Comparison of ENCODE assay signal across 16 cellular contexts in genomic region chr19:35518313-35518712, GRCh38. TPM values are rescaled to one million over a fixed set of nuclear protein-coding genes. Genes with fewer than 3 reads are reported as not detected.
A peak's percentile ranks its signal among the peaks of the same experiment; 100 is the strongest.
DNase-seq lines count a peak whose midpoint lies in the region; ATAC-seq, FAIRE-seq and TF ChIP-seq lines count a peak whose summit lies in the region.
"Had no signal": no experiment of that assay in that cellular context is flagged by ENCODE, and none has a peak within 500 bp of the region (broad histone marks: within the 10 kb centered on the region; RNA-seq: fewer than 3 reads in every experiment).

No MANE protein-coding gene starts in this region.

- no peaks in the 10 kb centered on the region for H3K9me3 Mint-ChIP-seq in activated naive CD4-positive, alpha-beta T cell treated with anti-CD3 and anti-CD28 coated beads, Interleukin-2, amount 10 ng/mL, durations not matched to agents 7 days and 5 days
- H3K9me3 Mint-ChIP-seq: activated T-cell treated with anti-CD3 and anti-CD28 coated beads, Interleukin-2, amount 50 U/mL, for 72 hours; natural killer cell treated with Interleukin-12 subunit alpha and Interleukin-12 subunit beta and Interleukin-15 and Interleukin-18, amount 100 ng/mL, for 72 hours; stimulated activated naive CD8-positive, alpha-beta T cell treated with anti-CD3 and anti-CD28 coated beads, Interleukin-15, Interleukin-2, amounts not matched to agents 100 ng/mL and 50 ng/mL, for 24 hours had no signal

- CTCF ChIA-PET in activated naive CD4-positive, alpha-beta T cell treated with anti-CD3 and anti-CD28 coated beads, Interleukin-2, amount 10 ng/mL, durations not matched to agents 7 days and 5 days (lab: Charles Lee) = no interaction called here

- H3K4me1 ChIP-seq in osteoblast (ENCODE audit: insufficient read depth, low read length) = peaks cover 29% of the 10 kb centered on the region

- no peaks in the 10 kb centered on the region for H3K27me3 ChIP-seq in osteoblast (ENCODE audit: insufficient read depth, low read length)

- no peak overlapping the region for H3K27ac Mint-ChIP-seq in activated naive CD4-positive, alpha-beta T cell treated with anti-CD3 and anti-CD28 coated beads, Interleukin-2, amount 10 ng/mL, durations not matched to agents 7 days and 5 days
- H3K27ac Mint-ChIP-seq: activated T-cell treated with anti-CD3 and anti-CD28 coated beads, Interleukin-2, amount 50 U/mL, for 72 hours; natural killer cell treated with Interleukin-12 subunit alpha and Interleukin-12 subunit beta and Interleukin-15 and Interleukin-18, amount 100 ng/mL, for 72 hours; stimulated activated naive CD8-positive, alpha-beta T cell treated with anti-CD3 and anti-CD28 coated beads, Interleukin-15, Interleukin-2, amounts not matched to agents 100 ng/mL and 50 ng/mL, for 24 hours had no signal

- H2AFZ ChIP-seq in osteoblast (ENCODE audit: low read length) = no peak overlapping the region
- H2AFZ ChIP-seq: PC-9 had no signal

- peak overlapping the region; percentile 60 for H3K4me2 ChIP-seq in osteoblast (ENCODE audit: insufficient read depth, low read length)
- H3K4me2 ChIP-seq: PC-9 had no signal

- H3K4me3 Mint-ChIP-seq in activated naive CD4-positive, alpha-beta T cell treated with anti-CD3 and anti-CD28 coated beads, Interleukin-2, amount 10 ng/mL, durations not matched to agents 7 days and 5 days = no peak overlapping the region
- H3K4me3 Mint-ChIP-seq: activated T-cell treated with anti-CD3 and anti-CD28 coated beads, Interleukin-2, amount 50 U/mL, for 72 hours; natural killer cell treated with Interleukin-12 subunit alpha and Interleukin-12 subunit beta and Interleukin-15 and Interleukin-18, amount 100 ng/mL, for 72 hours; stimulated activated naive CD8-positive, alpha-beta T cell treated with anti-CD3 and anti-CD28 coated beads, Interleukin-15, Interleukin-2, amounts not matched to agents 100 ng/mL and 50 ng/mL, for 24 hours had no signal

- TF ChIP-seq CTCF in osteoblast (IDR thresholded peaks at IDR 0.05; ENCODE audit: extremely low read depth, low read depth, low read length) = no peak

- no peaks in the 10 kb centered on the region for H3K36me3 ChIP-seq in osteoblast (ENCODE audit: insufficient read depth, low read length)

- no peaks in the 10 kb centered on the region for H3K4me1 Mint-ChIP-seq in activated naive CD4-positive, alpha-beta T cell treated with anti-CD3 and anti-CD28 coated beads, Interleukin-2, amount 10 ng/mL, durations not matched to agents 7 days and 5 days

- H3K9me3 ChIP-seq in osteoblast (ENCODE audit: low read depth, low read length) = no peaks in the 10 kb centered on the region

- H3K27ac ChIP-seq in osteoblast (ENCODE audit: low read depth, low read length) = peak overlapping the region; percentile 82
- H3K27ac ChIP-seq: PC-9 had no signal

- H3K79me2 ChIP-seq in osteoblast (ENCODE audit: insufficient read depth, low read length) = no peaks in the 10 kb centered on the region

- H3K27me3 Mint-ChIP-seq in activated naive CD4-positive, alpha-beta T cell treated with anti-CD3 and anti-CD28 coated beads, Interleukin-2, amount 10 ng/mL, durations not matched to agents 7 days and 5 days = peaks cover 23% of the 10 kb centered on the region

- no peaks in the 10 kb centered on the region for H3K36me3 Mint-ChIP-seq in activated naive CD4-positive, alpha-beta T cell treated with anti-CD3 and anti-CD28 coated beads, Interleukin-2, amount 10 ng/mL, durations not matched to agents 7 days and 5 days
- H3K36me3 Mint-ChIP-seq: natural killer cell treated with Interleukin-12 subunit alpha and Interleukin-12 subunit beta and Interleukin-15 and Interleukin-18, amount 100 ng/mL, for 72 hours had no signal

- DNase-seq in COLO829 (ENCODE audit: low spot score) (peak; percentile 83), RCC 7860 (ENCODE audit: low spot score) (peak; percentile 48), osteoblast (ENCODE audit: insufficient read length, low spot score, missing footprints) (peak; percentile 96), SKM-1 (lab: John Stamatoyannopoulos, UW; ENCODE audit: unreplicated experiment) (no peak), NCI-H2196 treated with DMSO at 0.1 percent for 48 hours (lab: John Stamatoyannopoulos, UW; ENCODE audit: unreplicated experiment) (no peak), NCI-H2227 treated with DMSO at 0.1 percent for 48 hours (lab: John Stamatoyannopoulos, UW) (no peak)
- DNase-seq in activated naive CD4-positive, alpha-beta T cell treated with anti-CD3 and anti-CD28 coated beads, Interleukin-2, amount 10 ng/mL, durations not matched to agents 7 days and 5 days = no peak
- DNase-seq: activated T-cell treated with anti-CD3 and anti-CD28 coated beads, Interleukin-2, amount 50 U/mL, for 72 hours; Calu3; NCI-H1930; stimulated activated CD4-positive, alpha-beta T cell treated with anti-CD3 and anti-CD28 coated beads, Interleukin-1b, Interleukin-23, amount 100 ng/mL, for 48 hours had no signal

- H4K20me1 ChIP-seq in osteoblast (ENCODE audit: insufficient read depth, low read length) = no peaks in the 10 kb centered on the region

- ATAC-seq in esophagus mucosa = peak; percentile 44
- ATAC-seq: activated T-cell treated with anti-CD3 and anti-CD28 coated beads, Interleukin-2, amount 50 U/mL, for 72 hours; natural killer cell treated with Interleukin-12 subunit alpha and Interleukin-12 subunit beta and Interleukin-15 and Interleukin-18, amount 100 ng/mL, for 72 hours had no signal

- H3K4me3 ChIP-seq in osteoblast (ENCODE audit: insufficient read depth, low read length) = peak overlapping the region; percentile 19
- H3K4me3 ChIP-seq: PC-9 had no signal

- no peak for FAIRE-seq in RCC 7860 (lab: Jason Lieb, UNC)

RNA-seq across cellular contexts. Expression of gene DMKN, which starts 4.9 kb away (rescaled TPM):
- total RNA-seq in esophagus mucosa (406 TPM), osteoblast (24.2 and 30.9 TPM in 2 replicates)

RNA-seq across cellular contexts. Expression of gene SBSN, which starts 9.8 kb away (rescaled TPM):
- 1,433 TPM for total RNA-seq in esophagus mucosa
- 4.7 and 12.1 TPM in 2 replicates for total RNA-seq in osteoblast
- total RNA-seq: Calu3; cerebellum; natural killer cell treated with Interleukin-12 subunit alpha and Interleukin-12 subunit beta and Interleukin-15 and Interleukin-18, amount 100 ng/mL, for 72 hours had no signal

RNA-seq across cellular contexts. Expression of gene GAPDHS, which starts 14.9 kb away (rescaled TPM):
- total RNA-seq in esophagus mucosa (not detected), osteoblast (not detected in 2 replicates)
- total RNA-seq: activated T-cell treated with anti-CD3 and anti-CD28 coated beads, Interleukin-2, amount 50 U/mL, for 72 hours; Calu3; cerebellum; natural killer cell treated with Interleukin-12 subunit alpha and Interleukin-12 subunit beta and Interleukin-15 and Interleukin-18, amount 100 ng/mL, for 72 hours; PC-9 had no signal

RNA-seq across cellular contexts. Expression of gene TMEM147, which starts 27.1 kb away (rescaled TPM):
- 87.7 TPM for total RNA-seq in esophagus mucosa
- 93.1 and 98.8 TPM in 2 replicates for total RNA-seq in osteoblast

RNA-seq across cellular contexts. Expression of gene KRTDAP, which starts 28.0 kb away (rescaled TPM):
- 338 TPM for total RNA-seq in esophagus mucosa
- not detected in 2 replicates for total RNA-seq in osteoblast
- total RNA-seq: activated T-cell treated with anti-CD3 and anti-CD28 coated beads, Interleukin-2, amount 50 U/mL, for 72 hours; Calu3; cerebellum; natural killer cell treated with Interleukin-12 subunit alpha and Interleukin-12 subunit beta and Interleukin-15 and Interleukin-18, amount 100 ng/mL, for 72 hours; PC-9 had no signal

Comparison
In these comparisons a context has a peak if more than half of its experiments do, and no peak if none do; other contexts are left out.
1. DNase-seq: peak in COLO829 (single experiment), RCC 7860 (single experiment) and osteoblast (single experiment); none in activated naive CD4-positive, alpha-beta T cell treated with anti-CD3 and anti-CD28 coated beads, Interleukin-2, amount 10 ng/mL, durations not matched to agents 7 days and 5 days (single experiment), SKM-1 (single experiment), NCI-H2196 treated with DMSO at 0.1 percent for 48 hours (single experiment) and NCI-H2227 treated with DMSO at 0.1 percent for 48 hours (single experiment).
2. RNA of gene DMKN, which starts 4.9 kb away (total RNA-seq): 406 TPM in esophagus mucosa (single experiment); 24.2 to 30.9 TPM in osteoblast; every median in the first group is over 10 times any median in the second.
3. RNA of gene SBSN, which starts 9.8 kb away (total RNA-seq): 1,433 TPM in esophagus mucosa (single experiment); 4.7 to 12.1 TPM in osteoblast; every median in the first group is over 100 times any median in the second.